ENCODE assay signal across 1 cellular context in genomic region chr7:73626814-73627213, GRCh38.
TF ChIP-seq lines count a peak whose summit lies in the region.

No MANE protein-coding gene starts in this region.

TF ChIP-seq in WTC11, 78 proteins besides CTCF, POLR2A, EP300 and RAD21 (continued from another document):
- TF ChIP-seq, protein P1, sequence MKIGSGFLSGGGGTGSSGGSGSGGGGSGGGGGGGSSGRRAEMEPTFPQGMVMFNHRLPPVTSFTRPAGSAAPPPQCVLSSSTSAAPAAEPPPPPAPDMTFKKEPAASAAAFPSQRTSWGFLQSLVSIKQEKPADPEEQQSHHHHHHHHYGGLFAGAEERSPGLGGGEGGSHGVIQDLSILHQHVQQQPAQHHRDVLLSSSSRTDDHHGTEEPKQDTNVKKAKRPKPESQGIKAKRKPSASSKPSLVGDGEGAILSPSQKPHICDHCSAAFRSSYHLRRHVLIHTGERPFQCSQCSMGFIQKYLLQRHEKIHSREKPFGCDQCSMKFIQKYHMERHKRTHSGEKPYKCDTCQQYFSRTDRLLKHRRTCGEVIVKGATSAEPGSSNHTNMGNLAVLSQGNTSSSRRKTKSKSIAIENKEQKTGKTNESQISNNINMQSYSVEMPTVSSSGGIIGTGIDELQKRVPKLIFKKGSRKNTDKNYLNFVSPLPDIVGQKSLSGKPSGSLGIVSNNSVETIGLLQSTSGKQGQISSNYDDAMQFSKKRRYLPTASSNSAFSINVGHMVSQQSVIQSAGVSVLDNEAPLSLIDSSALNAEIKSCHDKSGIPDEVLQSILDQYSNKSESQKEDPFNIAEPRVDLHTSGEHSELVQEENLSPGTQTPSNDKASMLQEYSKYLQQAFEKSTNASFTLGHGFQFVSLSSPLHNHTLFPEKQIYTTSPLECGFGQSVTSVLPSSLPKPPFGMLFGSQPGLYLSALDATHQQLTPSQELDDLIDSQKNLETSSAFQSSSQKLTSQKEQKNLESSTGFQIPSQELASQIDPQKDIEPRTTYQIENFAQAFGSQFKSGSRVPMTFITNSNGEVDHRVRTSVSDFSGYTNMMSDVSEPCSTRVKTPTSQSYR (CRISPR knock-in tag; IDR thresholded peaks at IDR 0.05), result no peak
- TF ChIP-seq TCF7 (CRISPR knock-in tag; IDR thresholded peaks at IDR 0.05; ENCODE audit: low read depth), result no peak
- TF ChIP-seq PRRX2 (CRISPR knock-in tag; IDR thresholded peaks at IDR 0.05), result no peak
- no peak for TF ChIP-seq JAZF1 (CRISPR knock-in tag; IDR thresholded peaks at IDR 0.05)
- TF ChIP-seq NFATC4 (CRISPR knock-in tag; IDR thresholded peaks at IDR 0.05), result no peak
- TF ChIP-seq ZNF425 (CRISPR knock-in tag; conservative IDR thresholded peaks at IDR 0.05), result no peak
- TF ChIP-seq ETV6 (CRISPR knock-in tag; IDR thresholded peaks at IDR 0.05), result no peak
- TF ChIP-seq ZBTB21 (CRISPR knock-in tag; IDR thresholded peaks at IDR 0.05; ENCODE audit: borderline replicate concordance), result no peak
- TF ChIP-seq ATF1 (CRISPR knock-in tag; IDR thresholded peaks at IDR 0.05), result no peak
- TF ChIP-seq CREB1 (CRISPR knock-in tag; IDR thresholded peaks at IDR 0.05), result no peak
- TF ChIP-seq CREM (CRISPR knock-in tag; IDR thresholded peaks at IDR 0.05), result no peak
- TF ChIP-seq TEAD1 (CRISPR knock-in tag; IDR thresholded peaks at IDR 0.05), result no peak
